Comparison of ENCODE assay signal across 9 cellular contexts in genomic region chr4:153448003-153448731, GRCh38. TPM values are rescaled to one million over a fixed set of nuclear protein-coding genes. Genes with fewer than 3 reads are reported as not detected.
A peak's percentile ranks its signal among the peaks of the same experiment; 100 is the strongest.
DNase-seq lines count a peak whose midpoint lies in the region; ATAC-seq and TF ChIP-seq lines count a peak whose summit lies in the region.
"Had no signal": no experiment of that assay in that cellular context is flagged by ENCODE, and none has a peak within 500 bp of the region (broad histone marks: within the 10 kb centered on the region; RNA-seq: fewer than 3 reads in every experiment).

No MANE protein-coding gene starts in this region.

- no peaks in the 10 kb centered on the region for H4K20me1 ChIP-seq in osteoblast (ENCODE audit: insufficient read depth, low read length)
- no peaks in the 10 kb centered on the region for H4K20me1 ChIP-seq in MM.1S (ENCODE audit: insufficient read depth, low read length)

- peak; percentile 28 for DNase-seq in COR-L47 (lab: John Stamatoyannopoulos, UW)
- DNase-seq in NCI-H146 (lab: John Stamatoyannopoulos, UW): peak; percentile 16
- DNase-seq in T47D (ENCODE audit: low read depth in 1 of 2, low spot score in 1 of 2): peak; percentile 2 to 29
- peak; percentile 61 for DNase-seq in osteoblast (ENCODE audit: insufficient read length, low spot score, missing footprints)
- no peak for DNase-seq in stimulated activated CD4-positive, alpha-beta T cell treated with anti-CD3 and anti-CD28 coated beads, Interleukin-2, amount 100 ng/mL, for 48 hours
- DNase-seq in stimulated activated CD4-positive, alpha-beta T cell treated with anti-CD3 and anti-CD28 coated beads, Interleukin-4, amount 100 ng/mL, for 24 hours: no peak
- no peak for DNase-seq in MM.1S
- DNase-seq: SHP77 treated with DMSO at 0.1 percent for 48 hours had no signal

- H2AFZ ChIP-seq in osteoblast (ENCODE audit: low read length) (peak overlapping the region; percentile 23), MM.1S (ENCODE audit: low read length) (no peak overlapping the region)

- in situ Hi-C loops in T47D (cut with HindIII; ENCODE audit: low pct_unique_long_range_greater_than_20kb, low sequenced_read_pairs): no loop called here

- H3K27ac ChIP-seq in osteoblast (ENCODE audit: low read depth, low read length) (peak overlapping the region; percentile 14), MM.1S (ENCODE audit: low read length) (no peak overlapping the region)

- H3K9me3 ChIP-seq in osteoblast (ENCODE audit: low read depth, low read length) (no peaks in the 10 kb centered on the region), MM.1S (replicated peaks; ENCODE audit: insufficient read depth, low read length) (no peaks in the 10 kb centered on the region)

- H3K27me3 ChIP-seq in osteoblast (ENCODE audit: insufficient read depth, low read length) (no peaks in the 10 kb centered on the region), MM.1S (replicated peaks; ENCODE audit: insufficient read depth, low read length) (0 out of 2 replicates have a peak, but pooled peaks cover 4% of the 10 kb centered on the region)

- H3F3A ChIP-seq in MM.1S (ENCODE audit: insufficient read depth, low read length): no peaks in the 10 kb centered on the region

- H3K4me1 ChIP-seq in osteoblast (ENCODE audit: insufficient read depth, low read length) (peaks cover 16% of the 10 kb centered on the region), MM.1S (ENCODE audit: low read length) (no peaks in the 10 kb centered on the region)

- no peaks in the 10 kb centered on the region for H3K79me2 ChIP-seq in osteoblast (ENCODE audit: insufficient read depth, low read length)
- no peaks in the 10 kb centered on the region for H3K79me2 ChIP-seq in MM.1S (ENCODE audit: low read length)

- no peak for ATAC-seq in GM18867 (IDR thresholded peaks at IDR 0.05; ENCODE audit: unreplicated experiment)

- no peaks in the 10 kb centered on the region for H3K36me3 ChIP-seq in osteoblast (ENCODE audit: insufficient read depth, low read length)
- H3K36me3 ChIP-seq in MM.1S (replicated peaks; ENCODE audit: insufficient read depth, low read length): no peaks in the 10 kb centered on the region

- peak overlapping the region; percentile 80 for H3K4me2 ChIP-seq in osteoblast (ENCODE audit: insufficient read depth, low read length)
- H3K4me2 ChIP-seq in MM.1S (ENCODE audit: low read depth, low read length): no peak overlapping the region

- H3K9me2 ChIP-seq in MM.1S (replicated peaks; ENCODE audit: insufficient read depth, low read length): no peaks in the 10 kb centered on the region

- H3K9ac ChIP-seq in MM.1S (ENCODE audit: low read length): no peak overlapping the region

- TF ChIP-seq CTCF in osteoblast (IDR thresholded peaks at IDR 0.05; ENCODE audit: extremely low read depth, low read depth, low read length) (no peak), MM.1S (IDR thresholded peaks at IDR 0.05; ENCODE audit: low read length) (no peak)

- H3K4me3 ChIP-seq in osteoblast (ENCODE audit: insufficient read depth, low read length) (peak overlapping the region; percentile 40), MM.1S (ENCODE audit: low read length) (no peak overlapping the region)

RNA-seq across cellular contexts. Expression of gene TMEM131L, which starts 18.0 kb away (rescaled TPM):
- 8.3 and 9.0 TPM in 2 replicates for total RNA-seq in osteoblast

Comparison
In these comparisons a context has a peak if more than half of its experiments do, and no peak if none do; other contexts are left out.
1. DNase-seq: peak in COR-L47 (single experiment), NCI-H146 (single experiment), T47D (2 of 2) and osteoblast (single experiment); none in stimulated activated CD4-positive, alpha-beta T cell treated with anti-CD3 and anti-CD28 coated beads, Interleukin-2, amount 100 ng/mL, for 48 hours (0 of 2), stimulated activated CD4-positive, alpha-beta T cell treated with anti-CD3 and anti-CD28 coated beads, Interleukin-4, amount 100 ng/mL, for 24 hours (single experiment) and MM.1S (single experiment).